In the genomic region with DNA sequence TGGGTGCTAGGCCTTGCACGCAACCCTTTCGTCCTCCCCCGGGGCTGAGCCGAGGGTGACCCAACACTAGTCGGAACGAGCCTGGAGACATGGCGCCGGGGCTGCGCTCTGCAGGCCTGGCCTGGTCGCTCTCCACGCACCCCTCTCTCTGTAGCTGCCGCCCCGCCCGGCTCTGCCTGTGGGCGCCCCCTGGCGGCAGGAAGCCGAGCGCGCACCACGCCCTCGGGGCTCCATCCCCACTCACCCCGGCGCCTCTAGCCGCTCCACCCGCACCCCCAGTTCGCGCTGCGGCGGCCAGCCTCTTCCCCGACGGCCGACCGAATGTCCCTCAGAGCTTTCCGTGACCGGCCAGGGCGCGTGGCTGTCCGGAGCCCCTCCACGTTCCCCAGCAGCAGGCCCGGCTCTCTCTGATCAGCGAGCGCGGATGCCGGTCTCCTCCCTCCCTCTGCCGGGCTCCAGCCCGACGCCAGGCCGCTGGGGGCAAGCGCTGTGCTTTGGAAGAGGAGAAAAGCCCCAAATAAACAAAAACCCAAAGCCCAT, we compare ENCODE assay signal across 8 cellular contexts. TPM values are rescaled to one million over a fixed set of nuclear protein-coding genes. Genes with fewer than 3 reads are reported as not detected.
DNase-seq lines count a peak whose midpoint lies in the region; ATAC-seq and TF ChIP-seq lines count a peak whose summit lies in the region.

No MANE protein-coding gene starts in this region.

- H3K36me3 Mint-ChIP-seq in naive B cell, result no peaks in the 10 kb centered on the region

- peak; percentile 96 for TF ChIP-seq CTCF in 22Rv1 (IDR thresholded peaks at IDR 0.05)

- peak overlapping the region in 4 of 8 donors; percentile 18 to 65 (median 38) for H3K4me3 Mint-ChIP-seq in naive B cell

- H3K27ac Mint-ChIP-seq in naive B cell, result no peak overlapping the region

- H3K4me1 Mint-ChIP-seq in naive B cell, result peaks cover 0 to 31% (median 4%) of the 10 kb centered on the region in 3 donors

- H3K27me3 Mint-ChIP-seq in naive B cell, result peaks cover 65 to 95% (median 80%) of the 10 kb centered on the region in 3 donors

- peak; percentile 93 for ATAC-seq in GM18511 (IDR thresholded peaks at IDR 0.05; ENCODE audit: unreplicated experiment)
- peak; percentile 77 for ATAC-seq in HG02981 (IDR thresholded peaks at IDR 0.05; ENCODE audit: unreplicated experiment)
- ATAC-seq in esophagus mucosa, result peak; percentile 78
- peak; percentile 58 to 67 for ATAC-seq in naive B cell (ENCODE audit: low read depth in 2 of 2)

- peaks cover 0 to 6% (median 4%) of the 10 kb centered on the region in 7 donors for H3K9me3 Mint-ChIP-seq in naive B cell

- DNase-seq in NCI-H748 treated with DMSO at 0.1 percent for 48 hours (lab: John Stamatoyannopoulos, UW) (peak; percentile 37), activated T-cell treated with anti-CD3 and anti-CD28 coated beads for 4 hours (peak; percentile 60), naive B cell (peak; percentile 21)
- peak; percentile 30 to 78 (median 48) for DNase-seq in stimulated activated naive CD4-positive, alpha-beta T cell (lab: John Stamatoyannopoulos, UW)

- no peak overlapping the region for H3K27ac ChIP-seq in 22Rv1

RNA-seq across cellular contexts. Expression of a gene that starts 29.1 kb away (rescaled TPM):
- not detected for total RNA-seq in esophagus mucosa
- not detected for polyA plus RNA-seq in naive B cell (ENCODE audit: low read depth in 6 of 6)

RNA-seq across cellular contexts. Expression of a gene that starts 30.1 kb away (rescaled TPM):
- total RNA-seq in esophagus mucosa, result 0.12 TPM
- not detected for polyA plus RNA-seq in naive B cell (ENCODE audit: low read depth in 6 of 6)
